Comparison of ENCODE assay signal across 8 cellular contexts in genomic region chr9:134134949-134135342, GRCh38. TPM values are rescaled to one million over a fixed set of nuclear protein-coding genes. Genes with fewer than 3 reads are reported as not detected.
A peak's percentile ranks its signal among the peaks of the same experiment; 100 is the strongest.
DNase-seq lines count a peak whose midpoint lies in the region; ATAC-seq and TF ChIP-seq lines count a peak whose summit lies in the region.

No MANE protein-coding gene starts in this region.

- H3K27me3 ChIP-seq in SK-N-SH (ENCODE audit: insufficient read depth) = no peaks in the 10 kb centered on the region

- H3K4me3 ChIP-seq in SK-N-SH (ENCODE audit: low read depth in 2 of 2, low read length in 1 of 2) = peak overlapping the region; percentile 77 to 84
- H3K4me3 ChIP-seq in fibroblast of pulmonary artery (replicated peaks; ENCODE audit: low read depth, low read length) = peak overlapping the region; percentile 87
- peak overlapping the region; percentile 76 for H3K4me3 ChIP-seq in retinal pigment epithelial cell (ENCODE audit: low read length)

- peak overlapping the region; percentile 99 for H2AFZ ChIP-seq in SK-N-SH (ENCODE audit: low read depth)

- peak; percentile 23 for DNase-seq in stimulated activated CD8-positive, alpha-beta memory T cell treated with anti-CD3 and anti-CD28 coated beads, Interleukin-7, amount 100 ng/mL, for 24 hours (ENCODE audit: low read depth)
- DNase-seq in stimulated activated CD8-positive, alpha-beta memory T cell treated with anti-CD3 and anti-CD28 coated beads, Interleukin-4, amount 100 ng/mL, for 48 hours = no peak
- DNase-seq in SK-N-SH (no peak), fibroblast of pulmonary artery (ENCODE audit: low read depth) (no peak), retinal pigment epithelial cell (ENCODE audit: low read depth) (no peak), NCI-H1417 (lab: John Stamatoyannopoulos, UW) (no peak), iPS-NIHi11 (ENCODE audit: low spot score) (no peak)

- no peak for TF ChIP-seq EP300 in SK-N-SH (IDR thresholded peaks at IDR 0.05; ENCODE audit: borderline replicate concordance in 1 of 2, low read depth in 1 of 2, low read length in 1 of 2)

- no peak for ATAC-seq in GM21360 (IDR thresholded peaks at IDR 0.05; ENCODE audit: unreplicated experiment)

- H3K36me3 ChIP-seq in SK-N-SH (replicated peaks in 1 of 2; ENCODE audit: control insufficient read depth in 1 of 2, insufficient read depth in 2 of 2, low read length in 1 of 2) = peaks cover 0 to 7% of the 10 kb centered on the region in 2 experiments

- POLR2A ChIA-PET in SK-N-SH (lab: Yijun Ruan, JAX) = no interaction called here

- peak overlapping the region; percentile 92 for H3K4me2 ChIP-seq in SK-N-SH

- TF ChIP-seq CTCF in SK-N-SH (IDR thresholded peaks at IDR 0.05) (no peak), fibroblast of pulmonary artery (IDR thresholded peaks at IDR 0.05; ENCODE audit: low read length, missing control alignments) (no peak), retinal pigment epithelial cell (conservative IDR thresholded peaks at IDR 0.05; ENCODE audit: low read depth, low read length) (no peak)

- CTCF ChIA-PET in SK-N-SH (lab: Yijun Ruan, JAX) = interaction anchor here (0.6 to 1.7 kb wide), 4 partner anchors 18 to 308 kb away, joined by 3 to 5 read pairs (median 4); no protein-coding TSS in a partner anchor

- H3K79me2 ChIP-seq in SK-N-SH (ENCODE audit: insufficient read depth) = peaks cover 38% of the 10 kb centered on the region

- H3K9ac ChIP-seq in SK-N-SH = peak overlapping the region; percentile 91

- H3K4me1 ChIP-seq in SK-N-SH (ENCODE audit: control insufficient read depth in 1 of 2, insufficient read depth in 2 of 2, low read depth in 1 of 2, low read length in 1 of 2) = peaks cover 9 to 27% of the 10 kb centered on the region in 2 experiments; a peak in 2 of 4 replicates

- H4K20me1 ChIP-seq in SK-N-SH (ENCODE audit: insufficient read depth) = peaks cover 35% of the 10 kb centered on the region

- H3K9me2 ChIP-seq in SK-N-SH = no peaks in the 10 kb centered on the region

- WGBS in SK-N-SH (ENCODE audit: low lambda C conversion rate) = 19% methylated on average over 7 of the region's 7 CpGs

- H3F3A ChIP-seq in SK-N-SH (replicated peaks; ENCODE audit: insufficient read depth) = no peaks in the 10 kb centered on the region

- peak overlapping the region in 1 of 2 experiments; percentile 93; a peak in 2 of 4 replicates for H3K27ac ChIP-seq in SK-N-SH (ENCODE audit: low read depth in 2 of 2, low read length in 1 of 2)

- no peak for TF ChIP-seq RAD21 in SK-N-SH (IDR thresholded peaks at IDR 0.05; ENCODE audit: low read length)

- no peaks in the 10 kb centered on the region for H3K9me3 ChIP-seq in SK-N-SH

TF ChIP-seq in SK-N-SH, 30 proteins besides CTCF, POLR2A, EP300 and RAD21:
- TF ChIP-seq YY1 (IDR thresholded peaks at IDR 0.05; ENCODE audit: low read depth) = 0 out of 2 replicates have a peak, but pooled peaks have one; percentile 29
- no peak for TF ChIP-seq FOXJ3 (CRISPR knock-in tag; IDR thresholded peaks at IDR 0.05)
- no peak for TF ChIP-seq GATA2 (CRISPR knock-in tag; IDR thresholded peaks at IDR 0.05)

RNA-seq across cellular contexts. Expression of gene WDR5, which starts 0.9 kb away (rescaled TPM):
- 35.1 and 36.6 TPM in 2 replicates for polyA plus RNA-seq in SK-N-SH (2012; rRNA removed)
- polyA plus RNA-seq in SK-N-SH (2012; cell fraction: cytosol; rRNA removed) = 24.3 and 32.1 TPM in 2 replicates
- polyA plus RNA-seq in SK-N-SH (2012; cell fraction: nucleus; rRNA removed) = 61.4 and 63.3 TPM in 2 replicates

RNA-seq across cellular contexts. Expression of gene RNU6ATAC, which starts 29.4 kb away (rescaled TPM):
- polyA plus RNA-seq in SK-N-SH (2012; rRNA removed) = not detected in 2 replicates
- not detected in 2 replicates for polyA plus RNA-seq in SK-N-SH (2012; cell fraction: cytosol; rRNA removed)
- not detected in 2 replicates for polyA plus RNA-seq in SK-N-SH (2012; cell fraction: nucleus; rRNA removed)
